ENCODE assay signal across 2 cellular contexts in the genomic region with DNA sequence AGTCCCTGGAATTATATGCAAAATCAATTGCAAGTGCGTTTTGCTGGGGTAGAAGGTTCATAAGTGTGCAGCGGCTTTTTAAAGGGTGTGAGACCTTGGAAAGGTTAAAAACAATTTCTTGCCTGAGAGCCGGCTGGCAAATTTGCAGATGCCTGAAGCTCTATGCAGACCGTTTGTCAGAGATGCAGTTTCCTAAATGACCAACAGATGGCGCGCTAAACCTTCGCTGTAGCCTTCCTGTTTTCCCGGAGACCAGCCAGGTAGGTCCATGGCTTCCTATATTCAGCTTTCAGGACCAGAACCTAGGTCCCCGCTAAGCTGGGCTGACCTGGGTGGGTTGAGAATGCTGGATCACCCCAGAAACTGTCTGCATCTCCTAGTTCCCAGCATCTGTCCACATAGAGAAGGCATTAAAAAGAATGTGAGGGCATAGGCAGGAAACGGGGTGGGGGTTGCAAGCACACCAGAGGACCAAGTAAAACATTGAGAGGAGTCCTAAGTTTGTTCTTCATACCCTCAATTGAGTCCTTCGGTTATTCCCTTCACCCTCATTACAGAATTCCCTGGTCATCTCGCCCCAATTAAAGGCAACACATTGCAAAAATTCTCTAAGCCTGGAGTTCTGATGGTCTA.
TF ChIP-seq lines count a peak whose summit lies in the region.

No MANE protein-coding gene starts in this region.

TF ChIP-seq in GM23338, 12 proteins besides CTCF, POLR2A, EP300 and RAD21:
- no peak for TF ChIP-seq JUNB (IDR thresholded peaks at IDR 0.05; ENCODE audit: unreplicated experiment)
- TF ChIP-seq ZNF331 (CRISPR knock-in tag; IDR thresholded peaks at IDR 0.05; ENCODE audit: low read depth), result no peak
- TF ChIP-seq, protein P1, sequence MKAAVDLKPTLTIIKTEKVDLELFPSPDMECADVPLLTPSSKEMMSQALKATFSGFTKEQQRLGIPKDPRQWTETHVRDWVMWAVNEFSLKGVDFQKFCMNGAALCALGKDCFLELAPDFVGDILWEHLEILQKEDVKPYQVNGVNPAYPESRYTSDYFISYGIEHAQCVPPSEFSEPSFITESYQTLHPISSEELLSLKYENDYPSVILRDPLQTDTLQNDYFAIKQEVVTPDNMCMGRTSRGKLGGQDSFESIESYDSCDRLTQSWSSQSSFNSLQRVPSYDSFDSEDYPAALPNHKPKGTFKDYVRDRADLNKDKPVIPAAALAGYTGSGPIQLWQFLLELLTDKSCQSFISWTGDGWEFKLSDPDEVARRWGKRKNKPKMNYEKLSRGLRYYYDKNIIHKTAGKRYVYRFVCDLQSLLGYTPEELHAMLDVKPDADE (IDR thresholded peaks at IDR 0.05), result no peak
- TF ChIP-seq, protein P2, sequence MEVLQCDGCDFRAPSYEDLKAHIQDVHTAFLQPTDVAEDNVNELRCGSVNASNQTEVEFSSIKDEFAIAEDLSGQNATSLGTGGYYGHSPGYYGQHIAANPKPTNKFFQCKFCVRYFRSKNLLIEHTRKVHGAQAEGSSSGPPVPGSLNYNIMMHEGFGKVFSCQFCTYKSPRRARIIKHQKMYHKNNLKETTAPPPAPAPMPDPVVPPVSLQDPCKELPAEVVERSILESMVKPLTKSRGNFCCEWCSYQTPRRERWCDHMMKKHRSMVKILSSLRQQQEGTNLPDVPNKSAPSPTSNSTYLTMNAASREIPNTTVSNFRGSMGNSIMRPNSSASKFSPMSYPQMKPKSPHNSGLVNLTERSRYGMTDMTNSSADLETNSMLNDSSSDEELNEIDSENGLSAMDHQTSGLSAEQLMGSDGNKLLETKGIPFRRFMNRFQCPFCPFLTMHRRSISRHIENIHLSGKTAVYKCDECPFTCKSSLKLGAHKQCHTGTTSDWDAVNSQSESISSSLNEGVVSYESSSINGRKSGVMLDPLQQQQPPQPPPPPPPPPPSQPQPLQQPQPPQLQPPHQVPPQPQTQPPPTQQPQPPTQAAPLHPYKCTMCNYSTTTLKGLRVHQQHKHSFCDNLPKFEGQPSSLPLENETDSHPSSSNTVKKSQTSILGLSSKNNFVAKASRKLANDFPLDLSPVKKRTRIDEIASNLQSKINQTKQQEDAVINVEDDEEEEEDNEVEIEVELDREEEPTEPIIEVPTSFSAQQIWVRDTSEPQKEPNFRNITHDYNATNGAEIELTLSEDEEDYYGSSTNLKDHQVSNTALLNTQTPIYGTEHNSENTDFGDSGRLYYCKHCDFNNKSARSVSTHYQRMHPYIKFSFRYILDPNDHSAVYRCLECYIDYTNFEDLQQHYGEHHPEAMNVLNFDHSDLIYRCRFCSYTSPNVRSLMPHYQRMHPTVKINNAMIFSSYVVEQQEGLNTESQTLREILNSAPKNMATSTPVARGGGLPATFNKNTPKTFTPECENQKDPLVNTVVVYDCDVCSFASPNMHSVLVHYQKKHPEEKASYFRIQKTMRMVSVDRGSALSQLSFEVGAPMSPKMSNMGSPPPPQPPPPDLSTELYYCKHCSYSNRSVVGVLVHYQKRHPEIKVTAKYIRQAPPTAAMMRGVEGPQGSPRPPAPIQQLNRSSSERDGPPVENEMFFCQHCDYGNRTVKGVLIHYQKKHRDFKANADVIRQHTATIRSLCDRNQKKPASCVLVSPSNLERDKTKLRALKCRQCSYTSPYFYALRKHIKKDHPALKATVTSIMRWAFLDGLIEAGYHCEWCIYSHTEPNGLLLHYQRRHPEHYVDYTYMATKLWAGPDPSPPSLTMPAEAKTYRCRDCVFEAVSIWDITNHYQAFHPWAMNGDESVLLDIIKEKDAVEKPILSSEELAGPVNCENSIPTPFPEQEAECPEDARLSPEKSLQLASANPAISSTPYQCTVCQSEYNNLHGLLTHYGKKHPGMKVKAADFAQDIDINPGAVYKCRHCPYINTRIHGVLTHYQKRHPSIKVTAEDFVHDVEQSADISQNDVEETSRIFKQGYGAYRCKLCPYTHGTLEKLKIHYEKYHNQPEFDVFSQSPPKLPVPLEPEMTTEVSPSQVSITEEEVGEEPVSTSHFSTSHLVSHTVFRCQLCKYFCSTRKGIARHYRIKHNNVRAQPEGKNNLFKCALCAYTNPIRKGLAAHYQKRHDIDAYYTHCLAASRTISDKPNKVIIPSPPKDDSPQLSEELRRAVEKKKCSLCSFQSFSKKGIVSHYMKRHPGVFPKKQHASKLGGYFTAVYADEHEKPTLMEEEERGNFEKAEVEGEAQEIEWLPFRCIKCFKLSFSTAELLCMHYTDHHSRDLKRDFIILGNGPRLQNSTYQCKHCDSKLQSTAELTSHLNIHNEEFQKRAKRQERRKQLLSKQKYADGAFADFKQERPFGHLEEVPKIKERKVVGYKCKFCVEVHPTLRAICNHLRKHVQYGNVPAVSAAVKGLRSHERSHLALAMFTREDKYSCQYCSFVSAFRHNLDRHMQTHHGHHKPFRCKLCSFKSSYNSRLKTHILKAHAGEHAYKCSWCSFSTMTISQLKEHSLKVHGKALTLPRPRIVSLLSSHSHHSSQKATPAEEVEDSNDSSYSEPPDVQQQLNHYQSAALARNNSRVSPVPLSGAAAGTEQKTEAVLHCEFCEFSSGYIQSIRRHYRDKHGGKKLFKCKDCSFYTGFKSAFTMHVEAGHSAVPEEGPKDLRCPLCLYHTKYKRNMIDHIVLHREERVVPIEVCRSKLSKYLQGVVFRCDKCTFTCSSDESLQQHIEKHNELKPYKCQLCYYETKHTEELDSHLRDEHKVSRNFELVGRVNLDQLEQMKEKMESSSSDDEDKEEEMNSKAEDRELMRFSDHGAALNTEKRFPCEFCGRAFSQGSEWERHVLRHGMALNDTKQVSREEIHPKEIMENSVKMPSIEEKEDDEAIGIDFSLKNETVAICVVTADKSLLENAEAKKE (CRISPR knock-in tag; IDR thresholded peaks at IDR 0.05), result no peak
- TF ChIP-seq POLR2AphosphoS5 (IDR thresholded peaks at IDR 0.05; ENCODE audit: low read depth), result no peak

TF ChIP-seq in endothelial cell of umbilical vein, 7 proteins besides CTCF, POLR2A, EP300 and RAD21:
- TF ChIP-seq MYC (IDR thresholded peaks at IDR 0.05; ENCODE audit: low read depth, low read length) (no peak), FOS (IDR thresholded peaks at IDR 0.05; ENCODE audit: borderline replicate concordance, insufficient read depth, low read length) (no peak), GATA2 (IDR thresholded peaks at IDR 0.05; ENCODE audit: insufficient read depth, insufficient read length, low read depth, low read length) (no peak), EZH2 (IDR thresholded peaks at IDR 0.05; ENCODE audit: borderline replicate concordance, low read depth, low read length, severe bottlenecking) (no peak), POLR2AphosphoS5 (IDR thresholded peaks at IDR 0.05; ENCODE audit: insufficient read depth, low read depth, low read length) (no peak), JUN (IDR thresholded peaks at IDR 0.05; ENCODE audit: borderline replicate concordance, insufficient read depth, insufficient read length, low read depth) (no peak)
- TF ChIP-seq, protein P3, sequence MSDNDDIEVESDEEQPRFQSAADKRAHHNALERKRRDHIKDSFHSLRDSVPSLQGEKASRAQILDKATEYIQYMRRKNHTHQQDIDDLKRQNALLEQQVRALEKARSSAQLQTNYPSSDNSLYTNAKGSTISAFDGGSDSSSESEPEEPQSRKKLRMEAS (IDR thresholded peaks at IDR 0.05; ENCODE audit: insufficient read depth, insufficient read length), result no peak
